Comparison of ENCODE assay signal across 24 cellular contexts in genomic region chr13:22175815-22176214, GRCh38.
"Had no signal": no experiment of that assay in that cellular context is flagged by ENCODE, and none has a peak within 500 bp of the region (broad histone marks: within the 10 kb centered on the region; RNA-seq: fewer than 3 reads in every experiment).

No MANE protein-coding gene starts in this region.

- H3K27ac ChIP-seq: epithelial cell of prostate, gastroesophageal sphincter, heart left ventricle, hepatocyte, psoas muscle, sigmoid colon, stomach, tibial artery had no signal

- DNase-seq: dorsolateral prefrontal cortex; effector CD4-positive, alpha-beta T cell; foreskin fibroblast; heart left ventricle; mesenchymal stem cell; midbrain; naive thymus-derived CD4-positive, alpha-beta T cell; nucleus accumbens; posterior cingulate gyrus; psoas muscle; right cardiac atrium; sigmoid colon; stimulated activated CD4-positive, alpha-beta T cell treated with anti-CD3 and anti-CD28 coated beads, Interleukin-2, amount 100 ng/mL, for 24 hours; stimulated activated CD4-positive, alpha-beta T cell treated with anti-CD3 and anti-CD28 coated beads, Interleukin-4, amount 100 ng/mL, for 24 hours; stimulated activated naive CD4-positive, alpha-beta T cell treated with Interleukin-2 at 50 U/mL for 16 hours; stomach; tibial artery had no signal

- H3K36me3 ChIP-seq: gastroesophageal sphincter, heart left ventricle, sigmoid colon, stomach, tibial artery had no signal

- H3K4me2 ChIP-seq: hepatocyte had no signal

- H3K27ac Mint-ChIP-seq: naive thymus-derived CD4-positive, alpha-beta T cell; nephron; stimulated activated effector memory CD8-positive, alpha-beta T cell treated with anti-CD3 and anti-CD28 coated beads, Interleukin-12 subunit alpha, Interleukin-12 subunit beta, amount 100 ng/mL, for 72 hours; type B pancreatic cell had no signal

- H3K9me3 ChIP-seq: gastroesophageal sphincter, sigmoid colon, tibial artery had no signal

- H3K4me3 Mint-ChIP-seq: naive thymus-derived CD4-positive, alpha-beta T cell; nephron; stimulated activated effector memory CD8-positive, alpha-beta T cell treated with anti-CD3 and anti-CD28 coated beads, Interleukin-12 subunit alpha, Interleukin-12 subunit beta, amount 100 ng/mL, for 72 hours; type B pancreatic cell had no signal

- FAIRE-seq: keratinocyte had no signal

- H3K27me3 ChIP-seq: gastroesophageal sphincter, heart left ventricle, hepatocyte, sigmoid colon, stomach, tibial artery had no signal

- H3K4me3 ChIP-seq: dorsolateral prefrontal cortex, gastroesophageal sphincter, heart left ventricle, hepatocyte, psoas muscle, sigmoid colon, stomach, tibial artery had no signal

- H3K36me3 Mint-ChIP-seq: stimulated activated effector memory CD8-positive, alpha-beta T cell treated with anti-CD3 and anti-CD28 coated beads, Interleukin-12 subunit alpha, Interleukin-12 subunit beta, amount 100 ng/mL, for 72 hours; type B pancreatic cell had no signal

- H3K4me1 ChIP-seq: gastroesophageal sphincter, heart left ventricle, psoas muscle, sigmoid colon, stomach, tibial artery had no signal

- H2AFZ ChIP-seq: hepatocyte had no signal

- H3K79me2 ChIP-seq: hepatocyte had no signal

- H3K27me3 Mint-ChIP-seq: naive thymus-derived CD4-positive, alpha-beta T cell; type B pancreatic cell had no signal
